In genomic region chr4:151324449-151325319, GRCh38 we compare ENCODE assay signal across 8 cellular contexts. TPM values are rescaled to one million over a fixed set of nuclear protein-coding genes. Genes with fewer than 3 reads are reported as not detected.
A peak's percentile ranks its signal among the peaks of the same experiment; 100 is the strongest.
DNase-seq lines count a peak whose midpoint lies in the region; ATAC-seq and TF ChIP-seq lines count a peak whose summit lies in the region.

No MANE protein-coding gene starts in this region.

- intact Hi-C loops in body of pancreas (cut with DNase I): no loop called here

- no peak for TF ChIP-seq RAD21 in Ishikawa (IDR thresholded peaks at IDR 0.05; ENCODE audit: low read depth)

- TF ChIP-seq POLR2A in body of pancreas (IDR thresholded peaks at IDR 0.05): no peak

- DNase-seq in EH (ENCODE audit: low read depth) (peak; percentile 68), body of pancreas (peak; percentile 55 to 70 (median 68)), iPS DF 19.7 (ENCODE audit: low read depth, low spot score) (peak; percentile 52), KG1 (lab: John Stamatoyannopoulos, UW) (no peak), OCI-M1 (lab: John Stamatoyannopoulos, UW) (no peak), GDM1 (lab: John Stamatoyannopoulos, UW) (no peak)

- H3K9ac ChIP-seq in rectal smooth muscle tissue (ENCODE audit: low read length): peak overlapping the region; percentile 6

- peak overlapping the region; percentile 78 to 92 (median 88) for H3K27ac ChIP-seq in body of pancreas
- peak overlapping the region; percentile 83 for H3K27ac ChIP-seq in rectal smooth muscle tissue (ENCODE audit: low read depth, low read length)

- H3K9me3 ChIP-seq in body of pancreas: no peaks in the 10 kb centered on the region

- H3K36me3 ChIP-seq in body of pancreas (replicated peaks in 1 of 2; ENCODE audit: insufficient read depth in 1 of 2, low read depth in 2 of 2): no peaks in the 10 kb centered on the region
- no peaks in the 10 kb centered on the region for H3K36me3 ChIP-seq in rectal smooth muscle tissue (ENCODE audit: control insufficient read depth, insufficient read depth, low read length)

- H3K4me3 ChIP-seq in body of pancreas (peak overlapping the region; percentile 44 to 67), rectal smooth muscle tissue (ENCODE audit: low read length) (peak overlapping the region; percentile 73)

- H3K27me3 ChIP-seq in body of pancreas: no peaks in the 10 kb centered on the region
- no peaks in the 10 kb centered on the region for H3K27me3 ChIP-seq in rectal smooth muscle tissue (ENCODE audit: control insufficient read depth, insufficient read depth, low read length)

- WGBS in body of pancreas, 2 donors: 2% methylated on average over 21 to 53 of the region's 57 CpGs

- H3K4me1 ChIP-seq in body of pancreas (peaks cover 20% of the 10 kb centered on the region), rectal smooth muscle tissue (ENCODE audit: control insufficient read depth, insufficient read depth, low read length) (peaks cover 2% of the 10 kb centered on the region)

- ATAC-seq in body of pancreas: peak; percentile 68

- TF ChIP-seq CTCF in body of pancreas (IDR thresholded peaks at IDR 0.05): no peak

- no peak for TF ChIP-seq EP300 in Ishikawa (IDR thresholded peaks at IDR 0.05; ENCODE audit: borderline replicate concordance)

TF ChIP-seq in Ishikawa, 13 proteins besides CTCF, POLR2A, EP300 and RAD21:
- TF ChIP-seq EGR1 (IDR thresholded peaks at IDR 0.05): no peak
- TF ChIP-seq FOXM1 (IDR thresholded peaks at IDR 0.05; ENCODE audit: borderline replicate concordance, low read depth): no peak
- TF ChIP-seq, protein P1, sequence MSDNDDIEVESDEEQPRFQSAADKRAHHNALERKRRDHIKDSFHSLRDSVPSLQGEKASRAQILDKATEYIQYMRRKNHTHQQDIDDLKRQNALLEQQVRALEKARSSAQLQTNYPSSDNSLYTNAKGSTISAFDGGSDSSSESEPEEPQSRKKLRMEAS (IDR thresholded peaks at IDR 0.05): peak; percentile 92
- TF ChIP-seq YY1 (IDR thresholded peaks at IDR 0.05; ENCODE audit: low read depth): peak; percentile 65; the same call in 1 of the 2 replicates
- peak; percentile 67; the same call in 1 of the 2 replicates for TF ChIP-seq USF1 (IDR thresholded peaks at IDR 0.05)
- no peak for TF ChIP-seq CEBPB (IDR thresholded peaks at IDR 0.05)
- no peak for TF ChIP-seq CREB1 (IDR thresholded peaks at IDR 0.05; ENCODE audit: low read depth)
- no peak for TF ChIP-seq NFIC (IDR thresholded peaks at IDR 0.05)
- TF ChIP-seq ZBTB7A (IDR thresholded peaks at IDR 0.05; ENCODE audit: low read depth): peak; percentile 22; the same call in 1 of the 2 replicates
- no peak for TF ChIP-seq TCF12 (IDR thresholded peaks at IDR 0.05; ENCODE audit: low read depth)

RNA-seq across cellular contexts. Expression of gene SH3D19, which starts 0.7 kb away (rescaled TPM):
- total RNA-seq in body of pancreas: 10 to 100 TPM; 38.1 to 42.8 TPM

RNA-seq across cellular contexts. Expression of gene PRSS48, which starts 47.7 kb away (rescaled TPM):
- not detected for total RNA-seq in body of pancreas

Comparison
In these comparisons a context has a peak if more than half of its experiments do, and no peak if none do; other contexts are left out.
1. DNase-seq: peak in EH (single experiment), body of pancreas (4 of 4) and iPS DF 19.7 (single experiment); none in KG1 (single experiment), OCI-M1 (single experiment) and GDM1 (single experiment).